In the genomic region with DNA sequence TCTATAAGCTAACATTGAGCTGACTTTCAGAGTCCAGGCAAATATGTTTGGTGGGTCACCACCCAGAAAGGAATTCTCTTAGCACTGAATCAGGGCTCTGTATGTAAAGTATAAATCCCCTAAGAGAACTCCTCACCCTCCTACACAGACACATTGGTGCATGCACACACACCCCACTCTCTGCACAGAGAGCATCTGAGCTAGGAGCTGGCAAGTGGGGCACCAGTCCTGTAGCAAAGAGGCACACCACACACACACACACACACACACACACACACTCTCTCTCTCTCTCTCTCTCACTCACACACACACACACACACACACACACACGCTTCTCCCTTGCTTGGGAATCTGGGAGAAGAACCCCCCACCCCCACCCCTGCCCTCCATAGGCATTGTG, we compare ENCODE assay signal across 21 cellular contexts. TPM values are rescaled to one million over a fixed set of nuclear protein-coding genes. Genes with fewer than 3 reads are reported as not detected.
"Had no signal": no experiment of that assay in that cellular context is flagged by ENCODE, and none has a peak within 500 bp of the region (broad histone marks: within the 10 kb centered on the region; RNA-seq: fewer than 3 reads in every experiment).

No MANE protein-coding gene starts in this region.

- H3K36me3 ChIP-seq: colonic mucosa, upper lobe of left lung had no signal

- DNase-seq: activated CD4-positive, alpha-beta T cell treated with anti-CD3 and anti-CD28 coated beads, Interleukin-2, amount 10 ng/mL, durations not matched to agents 24 days and 14 days; activated CD8-positive, alpha-beta T cell treated with anti-CD3 and anti-CD28 coated beads for 36 hours; activated gamma-delta T cell treated with Interleukin-2 at 50 U/mL for 16 hours; activated T-cell treated with anti-CD3 and anti-CD28 coated beads, Interleukin-2, amount 50 U/mL, for 1 hour; colonic mucosa; stimulated activated CD4-positive, alpha-beta T cell treated with anti-CD3 and anti-CD28 coated beads, Interleukin-2, amount 100 ng/mL, for 48 hours; stimulated activated naive CD4-positive, alpha-beta T cell; T-cell had no signal

- H3K9me3 Mint-ChIP-seq: activated CD4-positive, alpha-beta T cell treated with anti-CD3 and anti-CD28 coated beads, Interleukin-2, amount 10 ng/mL, durations not matched to agents 24 days and 14 days; activated CD8-positive, alpha-beta T cell treated with anti-CD3 and anti-CD28 coated beads for 36 hours; activated naive CD4-positive, alpha-beta T cell treated with anti-CD3 and anti-CD28 coated beads, Interleukin-2, amount 50 U/mL, for 24 hours; T-helper 2 cell treated with Interferon-gamma antibody and Interleukin-4, amounts not matched to agents 5 μg/mL and 100 μg/mL, for 36 hours had no signal

- H3K36me3 Mint-ChIP-seq: activated naive CD4-positive, alpha-beta T cell treated with anti-CD3 and anti-CD28 coated beads, Interleukin-2, amount 50 U/mL, for 24 hours; T-cell had no signal

- H3K27ac Mint-ChIP-seq: activated CD4-positive, alpha-beta T cell treated with anti-CD3 and anti-CD28 coated beads, Interleukin-2, amount 10 ng/mL, durations not matched to agents 24 days and 14 days; activated CD8-positive, alpha-beta T cell treated with anti-CD3 and anti-CD28 coated beads for 36 hours; activated naive CD4-positive, alpha-beta T cell treated with anti-CD3 and anti-CD28 coated beads, Interleukin-2, amount 50 U/mL, for 24 hours; nephron progenitor cell; progenitor cell of endocrine pancreas; T-cell; T-helper 2 cell treated with Interferon-gamma antibody and Interleukin-4, amounts not matched to agents 5 μg/mL and 100 μg/mL, for 36 hours had no signal

- H3K9me3 ChIP-seq: colonic mucosa, upper lobe of left lung had no signal

- H3K27ac ChIP-seq: colonic mucosa, upper lobe of left lung, VCaP had no signal

- H3K4me1 Mint-ChIP-seq: activated CD4-positive, alpha-beta T cell treated with anti-CD3 and anti-CD28 coated beads, Interleukin-2, amount 10 ng/mL, durations not matched to agents 24 days and 14 days; activated naive CD4-positive, alpha-beta T cell treated with anti-CD3 and anti-CD28 coated beads, Interleukin-2, amount 50 U/mL, for 24 hours; central memory CD8-positive, alpha-beta T cell had no signal

- H3K4me3 Mint-ChIP-seq: activated CD4-positive, alpha-beta T cell treated with anti-CD3 and anti-CD28 coated beads, Interleukin-2, amount 10 ng/mL, durations not matched to agents 24 days and 14 days; activated CD8-positive, alpha-beta T cell treated with anti-CD3 and anti-CD28 coated beads for 36 hours; activated naive CD4-positive, alpha-beta T cell treated with anti-CD3 and anti-CD28 coated beads, Interleukin-2, amount 50 U/mL, for 24 hours; central memory CD8-positive, alpha-beta T cell; T-cell; T-helper 2 cell treated with Interferon-gamma antibody and Interleukin-4, amounts not matched to agents 5 μg/mL and 100 μg/mL, for 36 hours had no signal

- H3K4me1 ChIP-seq: colonic mucosa had no signal

- ATAC-seq: activated CD4-positive, CD25-positive, alpha-beta regulatory T cell treated with anti-CD3 and anti-CD28 coated beads, Interleukin-2, amount 50 U/mL, for 24 hours; activated CD8-positive, alpha-beta T cell treated with anti-CD3 and anti-CD28 coated beads for 36 hours; left cardiac atrium; T-cell had no signal

- H3K4me3 ChIP-seq: colonic mucosa, upper lobe of left lung had no signal

RNA-seq across cellular contexts. Expression of gene SLITRK2, which starts 3.2 kb away (rescaled TPM):
- total RNA-seq: activated CD4-positive, alpha-beta T cell treated with anti-CD3 and anti-CD28 coated beads, Interleukin-2, amount 10 ng/mL, durations not matched to agents 24 days and 14 days; activated CD8-positive, alpha-beta T cell treated with anti-CD3 and anti-CD28 coated beads for 36 hours; epithelial cell of proximal tubule; fibroblast of villous mesenchyme; mononuclear cell; myocyte; T-cell had no signal
